14 cellular contexts compared by ENCODE assay signal in genomic region chr9:111197251-111197650, GRCh38.
DNase-seq lines count a peak whose midpoint lies in the region; ATAC-seq and TF ChIP-seq lines count a peak whose summit lies in the region.
"Had no signal": no experiment of that assay in that cellular context is flagged by ENCODE, and none has a peak within 500 bp of the region (broad histone marks: within the 10 kb centered on the region; RNA-seq: fewer than 3 reads in every experiment).

No MANE protein-coding gene starts in this region.

- H3K18ac ChIP-seq in neuronal stem cell (ENCODE audit: low read length), result peak overlapping the region; percentile 41

- H3K36me3 ChIP-seq in SJCRH30 (no peaks in the 10 kb centered on the region), kidney epithelial cell (ENCODE audit: control insufficient read depth, insufficient read depth, low read length) (no peaks in the 10 kb centered on the region), neuronal stem cell (replicated peaks in 1 of 2; ENCODE audit: control insufficient read depth in 2 of 2, insufficient read depth in 2 of 2, low read length in 2 of 2) (no peaks in the 10 kb centered on the region)
- H3K36me3 ChIP-seq: BE2C had no signal

- H2BK12ac ChIP-seq in neuronal stem cell (ENCODE audit: low read length), result no peak overlapping the region

- no peak for ATAC-seq in GM19023 (IDR thresholded peaks at IDR 0.05; ENCODE audit: unreplicated experiment)
- ATAC-seq: A549, GM23338 had no signal

- H2AK5ac ChIP-seq in neuronal stem cell (ENCODE audit: low read depth, low read length), result no peak overlapping the region

- H4K91ac ChIP-seq in neuronal stem cell (ENCODE audit: low read depth, low read length, poor library complexity), result no peak overlapping the region

- no peak overlapping the region for H3K14ac ChIP-seq in neuronal stem cell (ENCODE audit: low read length)

- H3K4me3 ChIP-seq in SJCRH30 (no peak overlapping the region), kidney epithelial cell (ENCODE audit: low read depth, low read length) (no peak overlapping the region), neuronal stem cell (ENCODE audit: low read length in 2 of 2) (no peak overlapping the region)
- H3K4me3 ChIP-seq: A549, GM23338 had no signal

- H3K9me3 ChIP-seq in SJCRH30 (replicated peaks), result no peaks in the 10 kb centered on the region; the same call in 1 of the 2 replicates
- no peaks in the 10 kb centered on the region for H3K9me3 ChIP-seq in neuronal stem cell (replicated peaks in 1 of 2; ENCODE audit: control insufficient read depth in 2 of 2, insufficient read depth in 1 of 2, low read depth in 1 of 2, low read length in 2 of 2)
- H3K9me3 ChIP-seq: BE2C had no signal

- no peak overlapping the region for H2BK5ac ChIP-seq in neuronal stem cell (ENCODE audit: low read length)

- H3K4ac ChIP-seq in neuronal stem cell (ENCODE audit: low read length), result no peak overlapping the region

- H3K27ac ChIP-seq in SJCRH30 (no peak overlapping the region), neuronal stem cell (replicated peaks; ENCODE audit: low read length) (no peak overlapping the region)
- H3K27ac ChIP-seq: A549, C4-2B had no signal

- H2AFZ ChIP-seq in neuronal stem cell (ENCODE audit: low read length), result no peak overlapping the region
- H2AFZ ChIP-seq: GM23338 had no signal

- no peaks in the 10 kb centered on the region for H3K27me3 ChIP-seq in SJCRH30
- no peaks in the 10 kb centered on the region for H3K27me3 ChIP-seq in kidney epithelial cell (ENCODE audit: control insufficient read depth, insufficient read depth, low read length)
- H3K27me3 ChIP-seq in neuronal stem cell (ENCODE audit: control insufficient read depth in 3 of 3, insufficient read depth in 3 of 3, low read depth in 1 of 3, low read length in 3 of 3), result no peaks in the 10 kb centered on the region
- H3K27me3 ChIP-seq: BE2C had no signal

- H4K8ac ChIP-seq in neuronal stem cell (ENCODE audit: low read depth, low read length), result no peak overlapping the region

- H2BK120ac ChIP-seq in neuronal stem cell (ENCODE audit: low read depth, low read length), result no peak overlapping the region

- DNase-seq in SJCRH30 (peak; percentile 15 to 42), kidney epithelial cell (ENCODE audit: low read depth) (peak; percentile 18), neuronal stem cell (ENCODE audit: low spot score) (no peak), DMS53 treated with DMSO at 0.1 percent for 48 hours (lab: John Stamatoyannopoulos, UW; ENCODE audit: unreplicated experiment) (no peak), NCI-H1436 (lab: John Stamatoyannopoulos, UW) (no peak)
- DNase-seq: BE2C; CD4-positive, alpha-beta memory T cell; DMS79 treated with DMSO at 0.1 percent for 48 hours; EL; H9 had no signal

- no peak overlapping the region for H3K23ac ChIP-seq in neuronal stem cell (ENCODE audit: low read depth, low read length, poor library complexity)

- H3K4me1 ChIP-seq in SJCRH30 (no peaks in the 10 kb centered on the region), neuronal stem cell (ENCODE audit: control insufficient read depth in 2 of 2, insufficient read depth in 1 of 2, low read depth in 1 of 2, low read length in 2 of 2) (peaks cover 0 to 2% of the 10 kb centered on the region in 2 donors)
- H3K4me1 ChIP-seq: A549, BE2C had no signal

- no peak overlapping the region for H3K9ac ChIP-seq in neuronal stem cell (ENCODE audit: low read depth, low read length, poor library complexity)

- no peak for TF ChIP-seq CTCF in kidney epithelial cell (IDR thresholded peaks at IDR 0.05; ENCODE audit: insufficient read depth, low read length, poor library complexity, severe bottlenecking)

- no peaks in the 10 kb centered on the region for H3K79me1 ChIP-seq in neuronal stem cell (ENCODE audit: low read depth, low read length)

- no peak overlapping the region for H3K4me2 ChIP-seq in neuronal stem cell (ENCODE audit: insufficient read depth, low read length, poor library complexity, severe bottlenecking)
- H3K4me2 ChIP-seq: A549, GM23338 had no signal

- no peak overlapping the region for H2BK15ac ChIP-seq in neuronal stem cell (ENCODE audit: low read length)

Comparison
In these comparisons a context has a peak if more than half of its experiments do, and no peak if none do; other contexts are left out.
1. DNase-seq: peak in SJCRH30 (2 of 2) and kidney epithelial cell (single experiment); none in neuronal stem cell (single experiment), DMS53 treated with DMSO at 0.1 percent for 48 hours (single experiment) and NCI-H1436 (single experiment).